Comparison of ENCODE assay signal across 16 cellular contexts in the genomic region with DNA sequence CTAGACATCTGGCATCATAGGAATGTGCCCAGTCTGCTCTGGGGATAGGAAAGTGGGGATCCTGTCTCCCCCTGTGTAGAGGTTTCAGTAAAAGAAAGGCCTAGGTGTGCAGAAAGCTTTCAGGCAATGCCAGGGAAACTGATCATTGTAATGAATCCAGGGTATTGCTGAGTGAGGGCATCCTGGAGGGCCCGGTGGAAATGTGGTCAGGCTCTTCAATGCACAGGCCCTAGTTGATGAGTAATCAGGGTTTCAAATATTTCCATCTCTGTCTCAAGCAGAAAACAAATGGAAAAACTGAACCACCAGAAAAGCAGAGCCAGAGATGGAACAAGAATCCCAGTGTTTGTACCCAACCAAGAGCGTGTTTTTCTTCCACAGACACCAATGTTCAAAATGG. TPM values are rescaled to one million over a fixed set of nuclear protein-coding genes. Genes with fewer than 3 reads are reported as not detected.
A peak's percentile ranks its signal among the peaks of the same experiment; 100 is the strongest.
DNase-seq lines count a peak whose midpoint lies in the region; ATAC-seq and TF ChIP-seq lines count a peak whose summit lies in the region.
"Had no signal": no experiment of that assay in that cellular context is flagged by ENCODE, and none has a peak within 500 bp of the region (broad histone marks: within the 10 kb centered on the region; RNA-seq: fewer than 3 reads in every experiment).

No MANE protein-coding gene starts in this region.

- peak overlapping the region; percentile 80 to 100 (median 100) for H3K4me3 Mint-ChIP-seq in CD4-positive, alpha-beta memory T cell
- peak overlapping the region; percentile 73 for H3K4me3 Mint-ChIP-seq in T-helper 1 cell treated with Interleukin-12 subunit alpha and Interleukin-12 subunit beta and Interleukin-4 antibody, amounts not matched to agents 30 μg/mL and 1 μg/mL, for 36 hours
- peak overlapping the region; percentile 99 for H3K4me3 Mint-ChIP-seq in activated T-helper 1 cell treated with anti-CD3 and anti-CD28 coated beads, Interleukin-12 subunit alpha, Interleukin-12 subunit beta, Interleukin-2, Interleukin-4 antibody, amounts not matched to agents 30 ng/mL and 10 ng/mL and 1 ng/mL, durations not matched to agents 14 hours and 24 hours and 36 hours
- H3K4me3 Mint-ChIP-seq: dendritic cell treated with granulocyte-macrophage colony-stimulating factor and Interleukin-4, amounts not matched to agents 40 ng/mL and 50 ng/mL, for 4 days; H9 had no signal

- peaks cover 48 to 96% (median 75%) of the 10 kb centered on the region in 4 donors for H3K4me1 Mint-ChIP-seq in CD4-positive, alpha-beta memory T cell
- H3K4me1 Mint-ChIP-seq in T-helper 1 cell treated with Interleukin-12 subunit alpha and Interleukin-12 subunit beta and Interleukin-4 antibody, amounts not matched to agents 30 μg/mL and 1 μg/mL, for 36 hours (ENCODE audit: low read depth), result peaks cover 58% of the 10 kb centered on the region
- peaks cover 70% of the 10 kb centered on the region for H3K4me1 Mint-ChIP-seq in activated T-helper 1 cell treated with anti-CD3 and anti-CD28 coated beads, Interleukin-12 subunit alpha, Interleukin-12 subunit beta, Interleukin-2, Interleukin-4 antibody, amounts not matched to agents 30 ng/mL and 10 ng/mL and 1 ng/mL, durations not matched to agents 14 hours and 24 hours and 36 hours (ENCODE audit: low read depth)

- H3K27me3 Mint-ChIP-seq in CD4-positive, alpha-beta memory T cell, result no peaks in the 10 kb centered on the region
- H3K27me3 Mint-ChIP-seq in T-helper 1 cell treated with Interleukin-12 subunit alpha and Interleukin-12 subunit beta and Interleukin-4 antibody, amounts not matched to agents 30 μg/mL and 1 μg/mL, for 36 hours (ENCODE audit: low read depth), result no peaks in the 10 kb centered on the region
- H3K27me3 Mint-ChIP-seq in activated T-helper 1 cell treated with anti-CD3 and anti-CD28 coated beads, Interleukin-12 subunit alpha, Interleukin-12 subunit beta, Interleukin-2, Interleukin-4 antibody, amounts not matched to agents 30 ng/mL and 10 ng/mL and 1 ng/mL, durations not matched to agents 14 hours and 24 hours and 36 hours (ENCODE audit: insufficient read depth), result no peaks in the 10 kb centered on the region

- no peaks in the 10 kb centered on the region for H3K9me3 ChIP-seq in CD4-positive, alpha-beta memory T cell (ENCODE audit: control insufficient read depth in 1 of 2, low read length in 2 of 2)
- H3K9me3 ChIP-seq in mononuclear cell (ENCODE audit: low read depth, low read length), result no peaks in the 10 kb centered on the region
- H3K9me3 ChIP-seq: stomach had no signal

- peak in 1 of 5 donors; percentile 75 for DNase-seq in CD4-positive, alpha-beta memory T cell
- DNase-seq in activated T-helper 1 cell treated with anti-CD3 and anti-CD28 coated beads, Interleukin-12 subunit alpha, Interleukin-12 subunit beta, Interleukin-2, Interleukin-4 antibody, amounts not matched to agents 30 ng/mL and 10 ng/mL and 1 ng/mL, durations not matched to agents 14 hours and 24 hours and 36 hours (ENCODE audit: low spot score), result no peak
- DNase-seq in foreskin fibroblast (no peak), NCI-H774 (lab: John Stamatoyannopoulos, UW) (no peak), COLO668 (lab: John Stamatoyannopoulos, UW; ENCODE audit: unreplicated experiment) (no peak)
- DNase-seq: EL, H9, stomach had no signal

- peaks cover 79% of the 10 kb centered on the region for H3K4me1 ChIP-seq in CD4-positive, alpha-beta memory T cell (ENCODE audit: insufficient read depth, low read length)
- H3K4me1 ChIP-seq in mononuclear cell (ENCODE audit: insufficient read depth, low read length), result peaks cover 44% of the 10 kb centered on the region

- CTCF ChIA-PET in CD4-positive, alpha-beta memory T cell (lab: Charles Lee; ENCODE audit: partially characterized antibody), result interaction anchor here (3.6 to 3.9 kb wide), 2 partner anchors 11 to 108 kb away, joined by 18 to 44 read pairs; no protein-coding TSS in a partner anchor

- peak overlapping the region; percentile 65 to 99 (median 94) for H3K27ac Mint-ChIP-seq in CD4-positive, alpha-beta memory T cell
- peak overlapping the region; percentile 86 for H3K27ac Mint-ChIP-seq in T-helper 1 cell treated with Interleukin-12 subunit alpha and Interleukin-12 subunit beta and Interleukin-4 antibody, amounts not matched to agents 30 μg/mL and 1 μg/mL, for 36 hours
- H3K27ac Mint-ChIP-seq in activated T-helper 1 cell treated with anti-CD3 and anti-CD28 coated beads, Interleukin-12 subunit alpha, Interleukin-12 subunit beta, Interleukin-2, Interleukin-4 antibody, amounts not matched to agents 30 ng/mL and 10 ng/mL and 1 ng/mL, durations not matched to agents 14 hours and 24 hours and 36 hours, result peak overlapping the region; percentile 88
- H3K27ac Mint-ChIP-seq: dendritic cell treated with granulocyte-macrophage colony-stimulating factor and Interleukin-4, amounts not matched to agents 40 ng/mL and 50 ng/mL, for 4 days; H9; progenitor cell of endocrine pancreas had no signal

- H3K9me3 Mint-ChIP-seq in CD4-positive, alpha-beta memory T cell, result peaks cover 0 to 3% (median 0%) of the 10 kb centered on the region in 8 donors
- peaks cover 4% of the 10 kb centered on the region for H3K9me3 Mint-ChIP-seq in T-helper 1 cell treated with Interleukin-12 subunit alpha and Interleukin-12 subunit beta and Interleukin-4 antibody, amounts not matched to agents 30 μg/mL and 1 μg/mL, for 36 hours
- H3K9me3 Mint-ChIP-seq in activated T-helper 1 cell treated with anti-CD3 and anti-CD28 coated beads, Interleukin-12 subunit alpha, Interleukin-12 subunit beta, Interleukin-2, Interleukin-4 antibody, amounts not matched to agents 30 ng/mL and 10 ng/mL and 1 ng/mL, durations not matched to agents 14 hours and 24 hours and 36 hours, result no peaks in the 10 kb centered on the region
- H3K9me3 Mint-ChIP-seq: dendritic cell treated with granulocyte-macrophage colony-stimulating factor and Interleukin-4, amounts not matched to agents 40 ng/mL and 50 ng/mL, for 4 days; H9 had no signal

- H3K27ac ChIP-seq in CD4-positive, alpha-beta memory T cell (ENCODE audit: low read depth, low read length), result peak overlapping the region; percentile 91
- H3K27ac ChIP-seq: HL-60 had no signal

- POLR2A ChIA-PET in CD4-positive, alpha-beta memory T cell (lab: Charles Lee; ENCODE audit: partially characterized antibody), result interaction anchor here (0.9 to 5.8 kb wide), 9 partner anchors 10 to 129 kb away, joined by 3 to 45 read pairs (median 6); a partner anchor contains a TSS

- no peak for TF ChIP-seq CTCF in foreskin fibroblast (IDR thresholded peaks at IDR 0.05; ENCODE audit: low read depth, low read length)

- intact Hi-C loops in CD4-positive, alpha-beta memory T cell (cut with micrococcal nuclease), result loop anchor here (5.0 kb wide), 1 partner anchor 131 kb away; a partner anchor contains a TSS
- intact Hi-C loops in activated T-helper 1 cell treated with anti-CD3 and anti-CD28 coated beads, Interleukin-12 subunit alpha, Interleukin-12 subunit beta, Interleukin-2, Interleukin-4 antibody, amounts not matched to agents 30 ng/mL and 10 ng/mL and 1 ng/mL, durations not matched to agents 14 hours and 24 hours and 36 hours (cut with micrococcal nuclease), result loop anchor here (1.0 to 5.0 kb wide), 7 partner anchors 36 to 489 kb away; a partner anchor contains a TSS

- peak overlapping the region in 1 of 2 donors; percentile 44 for H3K4me3 ChIP-seq in CD4-positive, alpha-beta memory T cell (ENCODE audit: low read length in 2 of 2)
- peak overlapping the region; percentile 46 for H3K4me3 ChIP-seq in mononuclear cell (ENCODE audit: low read length)
- H3K4me3 ChIP-seq in foreskin fibroblast (ENCODE audit: low read depth in 1 of 2, low read length in 2 of 2), result no peak overlapping the region
- H3K4me3 ChIP-seq: stomach had no signal

- H3K27me3 ChIP-seq in CD4-positive, alpha-beta memory T cell (ENCODE audit: insufficient read depth, low read length), result no peaks in the 10 kb centered on the region
- H3K27me3 ChIP-seq in mononuclear cell (ENCODE audit: insufficient read depth, low read length), result no peaks in the 10 kb centered on the region

- no peak for ATAC-seq in HG03175 (IDR thresholded peaks at IDR 0.05; ENCODE audit: unreplicated experiment)

- H3K36me3 ChIP-seq in CD4-positive, alpha-beta memory T cell (ENCODE audit: insufficient read depth, low read length), result peaks cover 16% of the 10 kb centered on the region
- H3K36me3 ChIP-seq: stomach had no signal

- H3K36me3 Mint-ChIP-seq in CD4-positive, alpha-beta memory T cell, result peaks cover 49 to 65% of the 10 kb centered on the region in 2 donors
- peaks cover 50% of the 10 kb centered on the region for H3K36me3 Mint-ChIP-seq in T-helper 1 cell treated with Interleukin-12 subunit alpha and Interleukin-12 subunit beta and Interleukin-4 antibody, amounts not matched to agents 30 μg/mL and 1 μg/mL, for 36 hours (ENCODE audit: low read depth)
- H3K36me3 Mint-ChIP-seq in activated T-helper 1 cell treated with anti-CD3 and anti-CD28 coated beads, Interleukin-12 subunit alpha, Interleukin-12 subunit beta, Interleukin-2, Interleukin-4 antibody, amounts not matched to agents 30 ng/mL and 10 ng/mL and 1 ng/mL, durations not matched to agents 14 hours and 24 hours and 36 hours (ENCODE audit: low read depth), result peaks cover 57% of the 10 kb centered on the region

RNA-seq across cellular contexts. Expression of a gene that starts 2.0 kb away (rescaled TPM):
- 100 to 1,000 TPM; 581 to 618 TPM for total RNA-seq in CD4-positive, alpha-beta memory T cell
- polyA plus RNA-seq in CD4-positive, alpha-beta memory T cell, result 100 to 1,000 TPM; 627 to 999 TPM
- total RNA-seq in activated T-helper 1 cell treated with anti-CD3 and anti-CD28 coated beads, Interleukin-12 subunit alpha, Interleukin-12 subunit beta, Interleukin-2, Interleukin-4 antibody, amounts not matched to agents 30 ng/mL and 10 ng/mL and 1 ng/mL, durations not matched to agents 14 hours and 24 hours and 36 hours, result 630 and 646 TPM in 2 replicates
- 136 TPM for total RNA-seq in mononuclear cell
- total RNA-seq: H9, MCF 10A, progenitor cell of endocrine pancreas, SK-MEL-5 had no signal

RNA-seq across cellular contexts. Expression of a gene that starts 35.9 kb away (rescaled TPM):
- 100 to 1,000 TPM; 338 to 343 TPM for total RNA-seq in CD4-positive, alpha-beta memory T cell
- 1,000 to 10,000 TPM in 1 of 2 donors, 100 to 1,000 TPM in 1; 993 to 1,046 TPM for polyA plus RNA-seq in CD4-positive, alpha-beta memory T cell
- total RNA-seq in activated T-helper 1 cell treated with anti-CD3 and anti-CD28 coated beads, Interleukin-12 subunit alpha, Interleukin-12 subunit beta, Interleukin-2, Interleukin-4 antibody, amounts not matched to agents 30 ng/mL and 10 ng/mL and 1 ng/mL, durations not matched to agents 14 hours and 24 hours and 36 hours, result 486 and 491 TPM in 2 replicates
- 122 TPM for total RNA-seq in mononuclear cell
- total RNA-seq: H9, MCF 10A, progenitor cell of endocrine pancreas, SK-MEL-5 had no signal

RNA-seq across cellular contexts. Expression of a gene that starts 37.6 kb away (rescaled TPM):
- 100 to 1,000 TPM; 191 to 205 TPM for total RNA-seq in CD4-positive, alpha-beta memory T cell
- 100 to 1,000 TPM; 131 to 417 TPM for polyA plus RNA-seq in CD4-positive, alpha-beta memory T cell
- total RNA-seq in activated T-helper 1 cell treated with anti-CD3 and anti-CD28 coated beads, Interleukin-12 subunit alpha, Interleukin-12 subunit beta, Interleukin-2, Interleukin-4 antibody, amounts not matched to agents 30 ng/mL and 10 ng/mL and 1 ng/mL, durations not matched to agents 14 hours and 24 hours and 36 hours, result 134 and 145 TPM in 2 replicates
- total RNA-seq in mononuclear cell, result 49.7 TPM
- total RNA-seq: H9, MCF 10A, progenitor cell of endocrine pancreas, SK-MEL-5 had no signal

RNA-seq across cellular contexts. Expression of a gene that starts 42.5 kb away (rescaled TPM):
- total RNA-seq in CD4-positive, alpha-beta memory T cell, result 1 to 10 TPM; 2.9 to 3.7 TPM
- polyA plus RNA-seq in CD4-positive, alpha-beta memory T cell, result 1 to 10 TPM in 1 of 2 donors, under 1 TPM in 1; 0.64 to 4.2 TPM
- total RNA-seq in activated T-helper 1 cell treated with anti-CD3 and anti-CD28 coated beads, Interleukin-12 subunit alpha, Interleukin-12 subunit beta, Interleukin-2, Interleukin-4 antibody, amounts not matched to agents 30 ng/mL and 10 ng/mL and 1 ng/mL, durations not matched to agents 14 hours and 24 hours and 36 hours, result 13.2 and 15.9 TPM in 2 replicates
- total RNA-seq in mononuclear cell, result 1.5 TPM

RNA-seq across cellular contexts. Expression of a gene that starts 52.8 kb away (rescaled TPM):
- total RNA-seq in CD4-positive, alpha-beta memory T cell, result 10 to 100 TPM; 50.3 to 52.2 TPM
- 10 to 100 TPM; 16.9 to 25.5 TPM for polyA plus RNA-seq in CD4-positive, alpha-beta memory T cell
- 44.1 and 46.0 TPM in 2 replicates for total RNA-seq in activated T-helper 1 cell treated with anti-CD3 and anti-CD28 coated beads, Interleukin-12 subunit alpha, Interleukin-12 subunit beta, Interleukin-2, Interleukin-4 antibody, amounts not matched to agents 30 ng/mL and 10 ng/mL and 1 ng/mL, durations not matched to agents 14 hours and 24 hours and 36 hours
- total RNA-seq in mononuclear cell, result 50.5 TPM
